Comparison of ENCODE assay signal across 39 cellular contexts in the genomic region with DNA sequence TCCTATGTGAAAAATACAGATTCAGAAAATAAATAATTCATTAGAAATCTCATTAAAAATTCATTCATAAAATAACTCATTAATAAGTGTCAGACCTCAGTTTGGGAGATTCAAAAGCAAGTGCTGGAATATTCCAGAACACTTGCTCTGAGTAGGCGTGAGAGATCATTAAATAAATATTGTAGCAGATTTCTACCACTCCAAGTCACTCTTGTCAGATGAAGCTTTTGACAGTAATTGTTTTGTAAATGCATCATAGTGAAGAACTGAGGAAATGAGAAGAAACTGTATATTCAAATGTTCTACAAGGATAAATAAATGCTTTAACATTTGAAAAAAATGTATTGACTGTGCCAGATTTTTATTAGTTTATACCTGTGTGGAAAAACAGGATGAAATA.
"Had no signal": no experiment of that assay in that cellular context is flagged by ENCODE, and none has a peak within 500 bp of the region (broad histone marks: within the 10 kb centered on the region; RNA-seq: fewer than 3 reads in every experiment).

No MANE protein-coding gene starts in this region.

- DNase-seq: activated B cell treated with CpG ODN at 0.5 μM for 24 hours; activated CD4-positive, alpha-beta memory T cell treated with anti-CD3 and anti-CD28 coated beads for 36 hours; activated CD4-positive, alpha-beta T cell treated with anti-CD3 and anti-CD28 coated beads for 4 hours; activated CD4-positive, alpha-beta T cell treated with anti-CD3 and anti-CD28 coated beads, Interleukin-2, amount 10 ng/mL, durations not matched to agents 24 days and 14 days; activated CD4-positive, alpha-beta T cell treated with anti-CD3 and anti-CD28 coated beads, Interleukin-2, amount 50 U/mL, for 1 hour; activated CD4-positive, alpha-beta T cell treated with anti-CD3 and anti-CD28 coated beads, Interleukin-2, amount 50 U/mL, for 4 hours; activated CD4-positive, CD25-positive, alpha-beta regulatory T cell treated with anti-CD3 and anti-CD28 coated beads, Interleukin-2, amount 50 U/mL, for 72 hours; activated CD8-positive, alpha-beta memory T cell treated with anti-CD3 and anti-CD28 coated beads, Interleukin-2, amount 50 U/mL, for 4 hours; activated CD8-positive, alpha-beta T cell treated with anti-CD3 and anti-CD28 coated beads for 36 hours; activated effector memory CD4-positive, alpha-beta T cell treated with anti-CD3 and anti-CD28 coated beads, Interleukin-2, amount 50 U/mL, for 16 hours; activated gamma-delta T cell treated with Interleukin-2 at 50 U/mL for 16 hours; activated naive CD4-positive, alpha-beta T cell; activated naive CD4-positive, alpha-beta T cell treated with anti-CD3 and anti-CD28 coated beads for 36 hours; activated naive CD4-positive, alpha-beta T cell treated with anti-CD3 and anti-CD28 coated beads, Interleukin-2, amount 50 U/mL, for 16 hours; activated naive CD8-positive, alpha-beta T cell treated with anti-CD3 and anti-CD28 coated beads for 36 hours; activated T-cell treated with anti-CD3 and anti-CD28 coated beads for 4 hours; activated T-cell treated with anti-CD3 and anti-CD28 coated beads, Interleukin-2, amount 50 U/mL, for 1 hour; activated T-cell treated with anti-CD3 and anti-CD28 coated beads, Interleukin-2, amount 50 U/mL, for 4 hours; activated T-cell treated with anti-CD3 and anti-CD28 coated beads, Interleukin-2, amount 50 U/mL, for 72 hours; adrenal gland; aorta; body of pancreas; caudate nucleus; cerebellar nuclear complex; T-helper 1 cell; T-helper 2 cell; T-helper 9 cell had no signal

- H3K4me1 ChIP-seq: adrenal gland, body of pancreas had no signal

- H3K9me3 Mint-ChIP-seq: activated CD4-positive, alpha-beta memory T cell treated with anti-CD3 and anti-CD28 coated beads for 36 hours; activated CD4-positive, alpha-beta T cell treated with anti-CD3 and anti-CD28 coated beads, Interleukin-2, amount 10 ng/mL, durations not matched to agents 24 days and 14 days; activated naive CD8-positive, alpha-beta T cell treated with anti-CD3 and anti-CD28 coated beads for 36 hours; activated T-cell treated with anti-CD3 and anti-CD28 coated beads, Interleukin-2, amount 50 U/mL, for 72 hours; activated T-helper 1 cell treated with anti-CD3 and anti-CD28 coated beads, Interleukin-12 subunit alpha, Interleukin-12 subunit beta, Interleukin-2, Interleukin-4 antibody, amounts not matched to agents 30 ng/mL and 10 ng/mL and 1 ng/mL, durations not matched to agents 14 hours and 24 hours and 36 hours; activated T-helper 17 cell treated with anti-CD3 and anti-CD28 coated beads, Interleukin-2, amount 50 U/mL, for 72 hours; central memory CD8-positive, alpha-beta T cell had no signal

- H3K4me1 Mint-ChIP-seq: activated B cell treated with CpG ODN at 0.5 μM for 24 hours; activated CD4-positive, alpha-beta T cell treated with anti-CD3 and anti-CD28 coated beads, Interleukin-2, amount 10 ng/mL, durations not matched to agents 24 days and 14 days; activated naive CD8-positive, alpha-beta T cell treated with anti-CD3 and anti-CD28 coated beads for 36 hours; activated T-helper 17 cell treated with anti-CD3 and anti-CD28 coated beads, Interleukin-2, amount 50 U/mL, for 72 hours; central memory CD8-positive, alpha-beta T cell had no signal

- H3K4me3 ChIP-seq: adrenal gland, body of pancreas, cardiac muscle cell had no signal

- H3K36me3 ChIP-seq: adrenal gland, brain microvascular endothelial cell, cardiac muscle cell had no signal

- H3K9me3 ChIP-seq: adrenal gland, body of pancreas had no signal

- H3K27ac ChIP-seq: adrenal gland, body of pancreas, brain microvascular endothelial cell, cardiac muscle cell, VCaP had no signal

- FAIRE-seq: astrocyte, bronchial epithelial cell, TTC549 had no signal

- H3K4me3 Mint-ChIP-seq: activated B cell treated with CpG ODN at 0.5 μM for 24 hours; activated CD4-positive, alpha-beta memory T cell treated with anti-CD3 and anti-CD28 coated beads for 36 hours; activated CD4-positive, alpha-beta T cell treated with anti-CD3 and anti-CD28 coated beads, Interleukin-2, amount 10 ng/mL, durations not matched to agents 24 days and 14 days; activated CD8-positive, alpha-beta T cell treated with anti-CD3 and anti-CD28 coated beads for 36 hours; activated naive CD4-positive, alpha-beta T cell treated with anti-CD3 and anti-CD28 coated beads for 36 hours; activated naive CD8-positive, alpha-beta T cell treated with anti-CD3 and anti-CD28 coated beads for 36 hours; activated T-cell treated with anti-CD3 and anti-CD28 coated beads, Interleukin-2, amount 50 U/mL, for 4 hours; activated T-cell treated with anti-CD3 and anti-CD28 coated beads, Interleukin-2, amount 50 U/mL, for 72 hours; activated T-helper 1 cell treated with anti-CD3 and anti-CD28 coated beads, Interleukin-12 subunit alpha, Interleukin-12 subunit beta, Interleukin-2, Interleukin-4 antibody, amounts not matched to agents 30 ng/mL and 10 ng/mL and 1 ng/mL, durations not matched to agents 14 hours and 24 hours and 36 hours; activated T-helper 17 cell treated with anti-CD3 and anti-CD28 coated beads, Interleukin-2, amount 50 U/mL, for 72 hours; central memory CD8-positive, alpha-beta T cell; T-helper 1 cell treated with Interleukin-12 subunit alpha and Interleukin-12 subunit beta and Interleukin-4 antibody, amounts not matched to agents 30 μg/mL and 1 μg/mL, for 36 hours; T-helper 2 cell treated with Interferon-gamma antibody and Interleukin-4, amounts not matched to agents 5 μg/mL and 100 μg/mL, for 36 hours had no signal

- H3K27ac Mint-ChIP-seq: activated B cell treated with CpG ODN at 0.5 μM for 24 hours; activated CD4-positive, alpha-beta memory T cell treated with anti-CD3 and anti-CD28 coated beads for 36 hours; activated CD4-positive, alpha-beta T cell treated with anti-CD3 and anti-CD28 coated beads, Interleukin-2, amount 10 ng/mL, durations not matched to agents 24 days and 14 days; activated CD8-positive, alpha-beta T cell treated with anti-CD3 and anti-CD28 coated beads for 36 hours; activated naive CD4-positive, alpha-beta T cell treated with anti-CD3 and anti-CD28 coated beads for 36 hours; activated naive CD4-positive, alpha-beta T cell treated with anti-CD3 and anti-CD28 coated beads, Interleukin-2, amount 50 U/mL, for 72 hours; activated naive CD8-positive, alpha-beta T cell treated with anti-CD3 and anti-CD28 coated beads for 36 hours; activated T-cell treated with anti-CD3 and anti-CD28 coated beads, Interleukin-2, amount 50 U/mL, for 72 hours; activated T-helper 1 cell treated with anti-CD3 and anti-CD28 coated beads, Interleukin-12 subunit alpha, Interleukin-12 subunit beta, Interleukin-2, Interleukin-4 antibody, amounts not matched to agents 30 ng/mL and 10 ng/mL and 1 ng/mL, durations not matched to agents 14 hours and 24 hours and 36 hours; activated T-helper 17 cell treated with anti-CD3 and anti-CD28 coated beads, Interleukin-2, amount 50 U/mL, for 72 hours; T-helper 1 cell treated with Interleukin-12 subunit alpha and Interleukin-12 subunit beta and Interleukin-4 antibody, amounts not matched to agents 30 μg/mL and 1 μg/mL, for 36 hours; T-helper 2 cell treated with Interferon-gamma antibody and Interleukin-4, amounts not matched to agents 5 μg/mL and 100 μg/mL, for 36 hours had no signal

- H3K27me3 Mint-ChIP-seq: activated B cell treated with CpG ODN at 0.5 μM for 24 hours; activated CD4-positive, alpha-beta memory T cell treated with anti-CD3 and anti-CD28 coated beads for 36 hours; activated CD4-positive, alpha-beta T cell treated with anti-CD3 and anti-CD28 coated beads, Interleukin-2, amount 10 ng/mL, durations not matched to agents 24 days and 14 days; activated CD8-positive, alpha-beta T cell treated with anti-CD3 and anti-CD28 coated beads for 36 hours; activated naive CD8-positive, alpha-beta T cell treated with anti-CD3 and anti-CD28 coated beads for 36 hours; activated T-helper 17 cell treated with anti-CD3 and anti-CD28 coated beads, Interleukin-2, amount 50 U/mL, for 72 hours; central memory CD8-positive, alpha-beta T cell had no signal

- H3K36me3 Mint-ChIP-seq: activated CD4-positive, alpha-beta memory T cell treated with anti-CD3 and anti-CD28 coated beads for 36 hours; activated naive CD4-positive, alpha-beta T cell treated with anti-CD3 and anti-CD28 coated beads, Interleukin-2, amount 50 U/mL, for 72 hours; activated naive CD8-positive, alpha-beta T cell treated with anti-CD3 and anti-CD28 coated beads for 36 hours had no signal

- H3K27me3 ChIP-seq: adrenal gland, body of pancreas, brain microvascular endothelial cell, cardiac muscle cell had no signal
